25 cellular contexts compared by ENCODE assay signal in the genomic region with DNA sequence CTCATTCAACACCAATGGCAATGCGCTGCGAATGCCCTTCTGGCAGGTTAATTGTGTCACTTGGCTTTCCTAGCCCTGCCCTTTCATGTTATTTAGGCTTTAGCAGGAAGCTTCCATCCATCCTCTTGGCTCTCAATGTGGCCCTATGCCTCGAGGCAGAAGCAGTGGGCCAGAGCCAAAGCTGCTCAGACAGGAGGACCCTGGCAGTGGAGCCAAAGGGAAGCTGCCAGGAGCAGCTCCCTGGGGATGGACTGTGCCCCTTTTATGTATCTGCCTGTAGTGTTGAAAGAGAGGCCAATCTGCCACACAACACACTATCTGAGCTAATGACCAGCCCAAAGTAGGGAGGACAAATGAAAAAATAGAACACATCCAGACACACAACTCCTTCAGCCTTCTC.
DNase-seq lines count a peak whose midpoint lies in the region; ATAC-seq and TF ChIP-seq lines count a peak whose summit lies in the region.
"Had no signal": no experiment of that assay in that cellular context is flagged by ENCODE, and none has a peak within 500 bp of the region (broad histone marks: within the 10 kb centered on the region; RNA-seq: fewer than 3 reads in every experiment).

No MANE protein-coding gene starts in this region.

- H3K27ac ChIP-seq in SK-N-MC (0 out of 2 replicates have a peak overlapping the region, but pooled peaks have one; percentile 31), heart right ventricle (peak overlapping the region in 3 of 10 donors; percentile 0 to 40 (median 22)), left lung (no peak overlapping the region)
- H3K27ac ChIP-seq: esophagus muscularis mucosa, foreskin keratinocyte, SJSA1 had no signal

- intact Hi-C loops in heart right ventricle (cut with DNase I) (loop anchor here in 1 of 10 donors (10.0 kb wide), 1 partner anchor 991 kb away; no protein-coding TSS in a partner anchor), sciatic nerve (cut with DNase I) (no loop called here), left lung (cut with DNase I) (no loop called here)

- H3K27me3 ChIP-seq in heart right ventricle (no peaks in the 10 kb centered on the region), left lung (no peaks in the 10 kb centered on the region)
- H3K27me3 ChIP-seq: esophagus muscularis mucosa, foreskin keratinocyte, SJSA1 had no signal

- H3K36me3 ChIP-seq in SK-N-MC (ENCODE audit: insufficient read depth, low read length) (no peaks in the 10 kb centered on the region), heart right ventricle (no peaks in the 10 kb centered on the region), left lung (no peaks in the 10 kb centered on the region)
- H3K36me3 ChIP-seq: esophagus muscularis mucosa, SJSA1 had no signal

- peak; percentile 63 to 93 (median 84) for ATAC-seq in heart right ventricle
- ATAC-seq in sciatic nerve, result peak; percentile 33
- ATAC-seq in left lung, result no peak
- ATAC-seq: activated CD4-positive, CD25-positive, alpha-beta regulatory T cell treated with anti-CD3 and anti-CD28 coated beads, Interleukin-2, amount 50 U/mL, for 24 hours; foreskin keratinocyte; K562; naive thymus-derived CD4-positive, alpha-beta T cell; Panc1 had no signal

- H3K9me3 ChIP-seq in SK-N-MC (ENCODE audit: low read depth, low read length) (no peaks in the 10 kb centered on the region), heart right ventricle (no peaks in the 10 kb centered on the region), left lung (no peaks in the 10 kb centered on the region)
- H3K9me3 ChIP-seq: esophagus muscularis mucosa, SJSA1 had no signal

- TF ChIP-seq CTCF in heart right ventricle (IDR thresholded peaks at IDR 0.05), result no peak
- TF ChIP-seq CTCF in left lung (IDR thresholded peaks at IDR 0.05), result no peak

- DNase-seq in NCI-H2081 (lab: John Stamatoyannopoulos, UW) (peak; percentile 28 to 36), NCI-H2081 treated with DMSO at 0.1 percent for 48 hours (lab: John Stamatoyannopoulos, UW) (no peak), SK-N-MC (ENCODE audit: low read depth, low spot score) (no peak), heart right ventricle (peak; percentile 23 to 52), sciatic nerve (ENCODE audit: low spot score) (no peak), left lung (no peak), NK-92 (lab: John Stamatoyannopoulos, UW; ENCODE audit: unreplicated experiment) (no peak), GM03348 (ENCODE audit: low spot score) (no peak)
- DNase-seq: activated CD4-positive, alpha-beta memory T cell treated with anti-CD3 and anti-CD28 coated beads, Interleukin-2, amount 10 ng/mL, durations not matched to agents 7 days and 5 days; activated CD8-positive, alpha-beta memory T cell treated with anti-CD3 and anti-CD28 coated beads, Interleukin-2, amount 50 U/mL, for 48 hours; activated naive CD4-positive, alpha-beta T cell treated with anti-CD3 and anti-CD28 coated beads, Interleukin-2, amount 50 U/mL, for 16 hours; DMS79; foreskin keratinocyte; GF-D8; immature natural killer cell; naive thymus-derived CD4-positive, alpha-beta T cell; NCI-H510A treated with DMSO at 0.1 percent for 48 hours; stimulated activated CD4-positive, alpha-beta T cell treated with anti-CD3 and anti-CD28 coated beads, Interleukin-1b, Interleukin-23, amount 100 ng/mL, for 48 hours; trophoblast cell had no signal

- H3K4me1 ChIP-seq in heart right ventricle (peaks cover 0 to 24% (median 8%) of the 10 kb centered on the region in 9 donors), left lung (no peaks in the 10 kb centered on the region)
- H3K4me1 ChIP-seq: foreskin keratinocyte had no signal

- 30 to 35% methylated on average over 3 of the region's 3 CpGs for WGBS in heart right ventricle, 2 donors

- peak overlapping the region; percentile 36; the same call in 1 of the 2 replicates for H3K4me3 ChIP-seq in SK-N-MC
- no peak overlapping the region for H3K4me3 ChIP-seq in heart right ventricle
- no peak overlapping the region for H3K4me3 ChIP-seq in left lung
- H3K4me3 ChIP-seq: esophagus muscularis mucosa, K562, SJSA1, smooth muscle cell had no signal

- no peak overlapping the region for H3K9ac ChIP-seq in SK-N-MC (ENCODE audit: insufficient read length)

Comparison
In these comparisons a context has a peak if more than half of its experiments do, and no peak if none do; other contexts are left out.
1. DNase-seq: peak in NCI-H2081 (2 of 2) and heart right ventricle (2 of 2); none in NCI-H2081 treated with DMSO at 0.1 percent for 48 hours (single experiment), SK-N-MC (single experiment), sciatic nerve (single experiment), left lung (0 of 2), NK-92 (single experiment) and GM03348 (single experiment).